12 cellular contexts compared by ENCODE assay signal in genomic region chr1:32186077-32186476, GRCh38. TPM values are rescaled to one million over a fixed set of nuclear protein-coding genes. Genes with fewer than 3 reads are reported as not detected.
DNase-seq lines count a peak whose midpoint lies in the region; ATAC-seq, FAIRE-seq and TF ChIP-seq lines count a peak whose summit lies in the region.
"Had no signal": no experiment of that assay in that cellular context is flagged by ENCODE, and none has a peak within 500 bp of the region (broad histone marks: within the 10 kb centered on the region; RNA-seq: fewer than 3 reads in every experiment).

No MANE protein-coding gene starts in this region.

- H3K27me3 Mint-ChIP-seq in CD4-positive, CD25-positive, alpha-beta regulatory T cell, result no peaks in the 10 kb centered on the region
- H3K27me3 Mint-ChIP-seq: CD4-positive, alpha-beta memory T cell; stimulated activated naive B cell treated with anti-CD40 and anti-IgM and Interleukin-4, amounts not matched to agents 10 μg/mL and 1 μg/mL and 100 μg/mL, for 72 hours; T-cell had no signal

- no peak overlapping the region for H3K4me3 Mint-ChIP-seq in CD4-positive, CD25-positive, alpha-beta regulatory T cell
- H3K4me3 Mint-ChIP-seq: CD4-positive, alpha-beta memory T cell; stimulated activated naive B cell treated with anti-CD40 and anti-IgM and Interleukin-4, amounts not matched to agents 10 μg/mL and 1 μg/mL and 100 μg/mL, for 72 hours; T-cell had no signal

- in situ Hi-C loops in GM12878 (cut with MboI), result no loop called here
- in situ Hi-C loops in HAP-1 (cut with MboI; ENCODE audit: low sequenced_read_pairs), result no loop called here

- H3K36me3 ChIP-seq in CD4-positive, CD25-positive, alpha-beta regulatory T cell (ENCODE audit: control insufficient read depth, insufficient read depth, low read length), result peaks cover 67% of the 10 kb centered on the region
- H3K36me3 ChIP-seq in HUES64 (ENCODE audit: insufficient read depth, low read length), result peaks cover 90% of the 10 kb centered on the region
- peaks cover 19 to 49% of the 10 kb centered on the region in 2 experiments for H3K36me3 ChIP-seq in GM12878 (ENCODE audit: control insufficient read depth in 2 of 2, insufficient read depth in 2 of 2, low read length in 1 of 2)
- peaks cover 86% of the 10 kb centered on the region for H3K36me3 ChIP-seq in HAP-1 (replicated peaks)

- no peak for FAIRE-seq in GM12878 (lab: Jason Lieb, UNC)
- FAIRE-seq: endothelial cell of umbilical vein had no signal

- TF ChIP-seq EP300 in GM12878 (IDR thresholded peaks at IDR 0.05; ENCODE audit: borderline replicate concordance in 1 of 2, control insufficient read depth in 1 of 2, low read depth in 2 of 2, low read length in 2 of 2), result no peak

- ATAC-seq in CD4-positive, CD25-positive, alpha-beta regulatory T cell (ENCODE audit: low read depth in 2 of 2), result no peak
- ATAC-seq in GM12878, result no peak
- ATAC-seq: stimulated activated naive B cell treated with anti-CD40 and anti-IgM and Interleukin-4, amounts not matched to agents 10 μg/mL and 1 μg/mL and 100 μg/mL, for 72 hours; T-cell had no signal

- H4K20me1 ChIP-seq in GM12878 (ENCODE audit: control insufficient read depth, insufficient read depth), result no peaks in the 10 kb centered on the region; the same call in 1 of the 2 replicates

- no peak for TF ChIP-seq POLR2A in GM12878 (IDR thresholded peaks at IDR 0.05; ENCODE audit: low read depth, low read length)

- no peak for DNase-seq in CD4-positive, CD25-positive, alpha-beta regulatory T cell
- no peak for DNase-seq in GM12878 (ENCODE audit: low read depth, low spot score)
- no peak for DNase-seq in HAP-1 (ENCODE audit: low spot score in 2 of 2)
- no peak for DNase-seq in midbrain (lab: John Stamatoyannopoulos, UW)
- no peak for DNase-seq in inferior parietal cortex (ENCODE audit: extremely low spot score)
- DNase-seq: CD4-positive, alpha-beta memory T cell; stimulated activated naive B cell treated with anti-CD40 and anti-IgM and Interleukin-4, amounts not matched to agents 10 μg/mL and 1 μg/mL and 100 μg/mL, for 72 hours; T-cell had no signal

- intact Hi-C loops in GM12878 (cut with micrococcal nuclease; ENCODE audit: unreplicated experiment), result no loop called here

- peaks cover 11 to 49% (median 40%) of the 10 kb centered on the region in 4 donors for H3K4me1 Mint-ChIP-seq in CD4-positive, CD25-positive, alpha-beta regulatory T cell

- H3K27ac Mint-ChIP-seq in CD4-positive, CD25-positive, alpha-beta regulatory T cell, result peak overlapping the region in 2 of 3 donors; percentile 37 to 61
- H3K27ac Mint-ChIP-seq: stimulated activated naive B cell treated with anti-CD40 and anti-IgM and Interleukin-4, amounts not matched to agents 10 μg/mL and 1 μg/mL and 100 μg/mL, for 72 hours; T-cell had no signal

- H3K4me2 ChIP-seq in GM12878 (ENCODE audit: control insufficient read depth, insufficient read depth), result peak overlapping the region; percentile 7
- H3K4me2 ChIP-seq: hepatocyte had no signal

- no peaks in the 10 kb centered on the region for H3K27me3 ChIP-seq in CD4-positive, CD25-positive, alpha-beta regulatory T cell (ENCODE audit: control insufficient read depth, insufficient read depth, low read length)
- no peaks in the 10 kb centered on the region for H3K27me3 ChIP-seq in HUES64 (ENCODE audit: insufficient read depth, low read length)
- no peaks in the 10 kb centered on the region for H3K27me3 ChIP-seq in GM12878 (replicated peaks in 1 of 2; ENCODE audit: control insufficient read depth in 2 of 2, insufficient read depth in 2 of 2, low read length in 1 of 2)
- no peaks in the 10 kb centered on the region for H3K27me3 ChIP-seq in HAP-1 (ENCODE audit: low read depth)
- H3K27me3 ChIP-seq: hepatocyte had no signal

- RAD21 ChIA-PET in GM12878 (lab: Charles Lee; ENCODE audit: unreplicated experiment), result interaction anchor here (0.7 kb wide), 1 partner anchor 222 kb away, joined by 7 read pairs; no protein-coding TSS in a partner anchor

- no peaks in the 10 kb centered on the region for H3K9me3 Mint-ChIP-seq in CD4-positive, CD25-positive, alpha-beta regulatory T cell
- H3K9me3 Mint-ChIP-seq: stimulated activated naive B cell treated with anti-CD40 and anti-IgM and Interleukin-4, amounts not matched to agents 10 μg/mL and 1 μg/mL and 100 μg/mL, for 72 hours; T-cell had no signal

- WGBS in HUES64, result 91% methylated on average over 2 of the region's 2 CpGs
- WGBS in GM12878 (ENCODE audit: insufficient coverage, insufficient replicate concordance, low lambda C conversion rate, missing lambda C conversion rate), result 100% methylated on average over 2 of the region's 2 CpGs

- no peaks in the 10 kb centered on the region for H3K9me3 ChIP-seq in CD4-positive, CD25-positive, alpha-beta regulatory T cell (ENCODE audit: control insufficient read depth in 2 of 2, low read length in 2 of 2)
- H3K9me3 ChIP-seq in HUES64 (ENCODE audit: insufficient read depth, low read depth, low read length), result no peaks in the 10 kb centered on the region
- no peaks in the 10 kb centered on the region for H3K9me3 ChIP-seq in GM12878 (replicated peaks; ENCODE audit: control insufficient read depth, insufficient read depth, low read length)
- no peaks in the 10 kb centered on the region for H3K9me3 ChIP-seq in HAP-1

- H3K4me1 ChIP-seq in CD4-positive, CD25-positive, alpha-beta regulatory T cell (ENCODE audit: control insufficient read depth, insufficient read depth, low read length, poor library complexity, severe bottlenecking), result peaks cover 26% of the 10 kb centered on the region
- H3K4me1 ChIP-seq in HUES64 (ENCODE audit: insufficient read depth, low read length) (peaks cover 2% of the 10 kb centered on the region; the same call in 1 of the 2 replicates), GM12878 (ENCODE audit: control insufficient read depth, insufficient read depth, low read length) (peaks cover 14% of the 10 kb centered on the region), HAP-1 (peaks cover 4% of the 10 kb centered on the region)

- POLR2A ChIA-PET in GM12878 (lab: Charles Lee), result interaction anchor here (1.0 kb wide), 1 partner anchor 15 kb away, joined by 3 read pairs; the partner anchor contains the start of gene CCDC28B

- no peak for TF ChIP-seq RAD21 in GM12878 (IDR thresholded peaks at IDR 0.05; ENCODE audit: insufficient read depth, low read depth, low read length)

- TF ChIP-seq CTCF in GM12878 (IDR thresholded peaks at IDR 0.05 in 2 of 3, conservative IDR thresholded peaks at IDR 0.05 in 1 of 3; ENCODE audit: control insufficient read depth in 2 of 3, extremely low read depth in 1 of 3, insufficient read depth in 1 of 3, low read depth in 3 of 3, low read length in 3 of 3), result no peak

- CTCF ChIA-PET in GM12878 (lab: Yijun Ruan, JAX), result interaction anchor here (0.7 to 1.6 kb wide), 2 partner anchors 29 to 62 kb away, joined by 3 to 5 read pairs; no protein-coding TSS in a partner anchor

- no peak overlapping the region for H3K4me3 ChIP-seq in CD4-positive, CD25-positive, alpha-beta regulatory T cell (ENCODE audit: low read depth, low read length)
- H3K4me3 ChIP-seq in HUES64 (ENCODE audit: low read length) (no peak overlapping the region), GM12878 (no peak overlapping the region), HAP-1 (no peak overlapping the region)
- H3K4me3 ChIP-seq: hepatocyte had no signal

- no peak overlapping the region for H3K27ac ChIP-seq in CD4-positive, CD25-positive, alpha-beta regulatory T cell (ENCODE audit: insufficient read depth, low read length, poor library complexity, severe bottlenecking)
- H3K27ac ChIP-seq in HUES64 (ENCODE audit: low read depth, low read length), result 0 out of 2 replicates have a peak overlapping the region, but pooled peaks have one; percentile 7
- H3K27ac ChIP-seq in GM12878 (ENCODE audit: control insufficient read depth, insufficient read depth), result no peak overlapping the region
- H3K27ac ChIP-seq: hepatocyte had no signal

- peaks cover 54% of the 10 kb centered on the region for H3K36me3 Mint-ChIP-seq in CD4-positive, CD25-positive, alpha-beta regulatory T cell

- TSS peak; percentile 11 for BruUV-seq in GM12878 (replicated peaks; lab: Mats Ljungman, UMichigan)

- SMC1A ChIA-PET in GM12878 (lab: Charles Lee; ENCODE audit: uncharacterized antibody, unreplicated experiment), result no interaction called here

- no peak overlapping the region for H2AFZ ChIP-seq in GM12878 (ENCODE audit: control insufficient read depth, low read depth, low read length)
- H2AFZ ChIP-seq: hepatocyte had no signal

- H3K9ac ChIP-seq in HUES64 (ENCODE audit: low read depth, low read length) (no peak overlapping the region), GM12878 (ENCODE audit: control insufficient read depth, insufficient read depth, low read length) (0 out of 2 replicates have a peak overlapping the region, but pooled peaks have one; percentile 22)

- peaks cover 48% of the 10 kb centered on the region for H3K79me2 ChIP-seq in GM12878 (ENCODE audit: control insufficient read depth, insufficient read depth, low read length)

RNA-seq across cellular contexts. Expression of gene TXLNA, which starts 6.6 kb away (rescaled TPM):
- total RNA-seq in CD4-positive, CD25-positive, alpha-beta regulatory T cell, result 30.9 TPM
- 10 to 100 TPM; 22.4 to 30.0 (median 24.0) TPM for polyA plus RNA-seq in CD4-positive, CD25-positive, alpha-beta regulatory T cell
- 33.3 TPM for polyA plus RNA-seq in HUES64 (2013, experiment 1 of 2)
- 30.7 TPM for polyA plus RNA-seq in HUES64 (2013, experiment 2 of 2)
- total RNA-seq in GM12878 (2013; cell fraction: nucleolus; rRNA removed), result 39.8 and 42.3 TPM in 2 replicates
- total RNA-seq in GM12878 (2014; rRNA removed) (63.3 and 64.6 TPM in 2 replicates), GM12878 (2014; rRNA removed; fragmentation: Illumina TruSeq; extraction: Trizol) (45.3 and 47.2 TPM in 2 replicates), GM12878 (2021) (66.5 and 71.3 TPM in 2 replicates)
- 24.7 TPM for polyA plus RNA-seq in GM12878 (2011; ENCODE audit: low read depth)
- polyA plus RNA-seq in GM12878 (2011; rRNA removed) (31.5 and 42.0 TPM in 2 replicates), GM12878 (2014; fragmentation: Illumina TruSeq; extraction: Trizol) (41.1 and 45.0 TPM in 2 replicates), GM12878 (2014; fragmentation: Nextera tagmentation; extraction: Ambion mirVana) (10 to 100 TPM in 1 of 2 experiments, 1 to 10 TPM in 1; 7.2 to 10.3 TPM), GM12878 (2014; rRNA removed) (48.6 and 52.7 TPM in 2 replicates), GM12878 (2016; fragmentation: Nextera tagmentation; extraction: Ambion mirVana) (10 to 100 TPM; 86.1 to 93.7 TPM)
- 48.2 and 50.1 TPM in 2 replicates for polyA plus RNA-seq in GM12878 (2011; cell fraction: cytosol; rRNA removed)
- 67.5 and 72.7 TPM in 2 replicates for polyA plus RNA-seq in GM12878 (2011; cell fraction: nucleus; rRNA removed)
- 27.1 and 30.3 TPM in 2 replicates for polyA plus RNA-seq in GM12878 (2012)
- polyA minus RNA-seq in GM12878 (2011; rRNA and poly(A)+ RNA removed), result 45.5 and 46.1 TPM in 2 replicates
- polyA minus RNA-seq in GM12878 (2011; cell fraction: cytosol; rRNA and poly(A)+ RNA removed), result 18.7 and 23.4 TPM in 2 replicates
- 10.3 and 16.9 TPM in 2 replicates for polyA minus RNA-seq in GM12878 (2011; cell fraction: nucleus; rRNA and poly(A)+ RNA removed)

RNA-seq across cellular contexts. Expression of gene CCDC28B, which starts 14.3 kb away (rescaled TPM):
- 10.3 TPM for total RNA-seq in CD4-positive, CD25-positive, alpha-beta regulatory T cell
- polyA plus RNA-seq in CD4-positive, CD25-positive, alpha-beta regulatory T cell, result 10 to 100 TPM; 12.0 to 15.5 (median 14.1) TPM
- 17.3 TPM for polyA plus RNA-seq in HUES64 (2013, experiment 1 of 2)
- 21.7 TPM for polyA plus RNA-seq in HUES64 (2013, experiment 2 of 2)
- 43.6 and 44.7 TPM in 2 replicates for total RNA-seq in GM12878 (2013; cell fraction: nucleolus; rRNA removed)
- 95.9 and 101 TPM in 2 replicates for total RNA-seq in GM12878 (2014; rRNA removed)
- total RNA-seq in GM12878 (2014; rRNA removed; fragmentation: Illumina TruSeq; extraction: Trizol), result 57.3 and 66.2 TPM in 2 replicates
- 87.1 and 89.7 TPM in 2 replicates for total RNA-seq in GM12878 (2021)
- 25.9 TPM for polyA plus RNA-seq in GM12878 (2011; ENCODE audit: low read depth)
- polyA plus RNA-seq in GM12878 (2011; rRNA removed), result 66.2 and 91.5 TPM in 2 replicates
- 150 and 206 TPM in 2 replicates for polyA plus RNA-seq in GM12878 (2011; cell fraction: cytosol; rRNA removed)
- 89.4 and 110 TPM in 2 replicates for polyA plus RNA-seq in GM12878 (2011; cell fraction: nucleus; rRNA removed)
- polyA plus RNA-seq in GM12878 (2012), result 67.5 and 79.9 TPM in 2 replicates
- 14.2 and 48.9 TPM in 2 replicates for polyA plus RNA-seq in GM12878 (2014; fragmentation: Illumina TruSeq; extraction: Trizol)
- polyA plus RNA-seq in GM12878 (2014; fragmentation: Nextera tagmentation; extraction: Ambion mirVana), result 10 to 100 TPM; 10.5 to 29.8 TPM
- 102 and 111 TPM in 2 replicates for polyA plus RNA-seq in GM12878 (2014; rRNA removed)
- polyA plus RNA-seq in GM12878 (2016; fragmentation: Nextera tagmentation; extraction: Ambion mirVana), result 100 to 1,000 TPM; 127 to 135 TPM
- 32.7 and 85.5 TPM in 2 replicates for polyA minus RNA-seq in GM12878 (2011; rRNA and poly(A)+ RNA removed)
- 30.9 and 31.1 TPM in 2 replicates for polyA minus RNA-seq in GM12878 (2011; cell fraction: cytosol; rRNA and poly(A)+ RNA removed)
- 16.8 and 33.4 TPM in 2 replicates for polyA minus RNA-seq in GM12878 (2011; cell fraction: nucleus; rRNA and poly(A)+ RNA removed)

RNA-seq across cellular contexts. Expression of gene IQCC, which starts 19.4 kb away (rescaled TPM):
- 2.7 TPM for total RNA-seq in CD4-positive, CD25-positive, alpha-beta regulatory T cell
- polyA plus RNA-seq in CD4-positive, CD25-positive, alpha-beta regulatory T cell, result 1 to 10 TPM in 3 of 4 donors, under 1 TPM in 1; 0.68 to 1.8 (median 1.5) TPM
- polyA plus RNA-seq in HUES64 (2013, experiment 1 of 2), result 4.0 TPM
- 3.7 TPM for polyA plus RNA-seq in HUES64 (2013, experiment 2 of 2)
- 7.0 and 8.8 TPM in 2 replicates for total RNA-seq in GM12878 (2013; cell fraction: nucleolus; rRNA removed)
- total RNA-seq in GM12878 (2014; rRNA removed) (5.1 and 5.2 TPM in 2 replicates), GM12878 (2014; rRNA removed; fragmentation: Illumina TruSeq; extraction: Trizol) (5.3 and 5.6 TPM in 2 replicates), GM12878 (2021) (2.9 and 3.3 TPM in 2 replicates)
- polyA plus RNA-seq in GM12878 (2011; ENCODE audit: low read depth), result 1.0 TPM
- polyA plus RNA-seq in GM12878 (2011; rRNA removed) (3.1 and 4.1 TPM in 2 replicates), GM12878 (2014; fragmentation: Illumina TruSeq; extraction: Trizol) (6.8 and 7.5 TPM in 2 replicates), GM12878 (2014; fragmentation: Nextera tagmentation; extraction: Ambion mirVana) (1 to 10 TPM; 2.1 to 3.8 TPM), GM12878 (2014; rRNA removed) (5.5 and 6.4 TPM in 2 replicates), GM12878 (2016; fragmentation: Nextera tagmentation; extraction: Ambion mirVana) (1 to 10 TPM; 4.8 to 5.1 TPM)
- 3.7 and 5.7 TPM in 2 replicates for polyA plus RNA-seq in GM12878 (2011; cell fraction: cytosol; rRNA removed)
- polyA plus RNA-seq in GM12878 (2011; cell fraction: nucleus; rRNA removed), result 6.7 and 8.0 TPM in 2 replicates
- 2.3 and 2.4 TPM in 2 replicates for polyA plus RNA-seq in GM12878 (2012)
- polyA minus RNA-seq in GM12878 (2011; rRNA and poly(A)+ RNA removed), result 3.1 and 5.3 TPM in 2 replicates
- polyA minus RNA-seq in GM12878 (2011; cell fraction: cytosol; rRNA and poly(A)+ RNA removed), result 1.1 and 1.6 TPM in 2 replicates
- 4.1 and 6.5 TPM in 2 replicates for polyA minus RNA-seq in GM12878 (2011; cell fraction: nucleus; rRNA and poly(A)+ RNA removed)

RNA-seq across cellular contexts. Expression of gene DCDC2B, which starts 22.8 kb away (rescaled TPM):
- total RNA-seq in CD4-positive, CD25-positive, alpha-beta regulatory T cell, result not detected
- polyA plus RNA-seq in CD4-positive, CD25-positive, alpha-beta regulatory T cell, result under 1 TPM in 1 of 4 donors, not detected in 3; 0.09 TPM
- not detected for polyA plus RNA-seq in HUES64 (2013, experiment 1 of 2)
- not detected for polyA plus RNA-seq in HUES64 (2013, experiment 2 of 2)
- not detected in 2 replicates for total RNA-seq in GM12878 (2013; cell fraction: nucleolus; rRNA removed)
- total RNA-seq in GM12878 (2014; rRNA removed) (not detected in 2 replicates), GM12878 (2014; rRNA removed; fragmentation: Illumina TruSeq; extraction: Trizol) (not detected in 2 replicates), GM12878 (2021) (0.13 and 0.15 TPM in 2 replicates)
- polyA plus RNA-seq in GM12878 (2011; ENCODE audit: low read depth), result not detected
- polyA plus RNA-seq in GM12878 (2011; rRNA removed) (not detected in 2 replicates), GM12878 (2014; fragmentation: Illumina TruSeq; extraction: Trizol) (not detected in 2 replicates), GM12878 (2014; fragmentation: Nextera tagmentation; extraction: Ambion mirVana) (not detected), GM12878 (2014; rRNA removed) (not detected in 2 replicates), GM12878 (2016; fragmentation: Nextera tagmentation; extraction: Ambion mirVana) (under 1 TPM; 0.12 to 0.21 TPM)
- polyA plus RNA-seq in GM12878 (2011; cell fraction: cytosol; rRNA removed), result not detected in 2 replicates
- polyA plus RNA-seq in GM12878 (2011; cell fraction: nucleus; rRNA removed), result 0.18 and 0.25 TPM in 2 replicates
- polyA plus RNA-seq in GM12878 (2012), result 0.14 and 0.17 TPM in 2 replicates
- polyA minus RNA-seq in GM12878 (2011; rRNA and poly(A)+ RNA removed), result not detected in 2 replicates
- polyA minus RNA-seq in GM12878 (2011; cell fraction: cytosol; rRNA and poly(A)+ RNA removed), result not detected in 2 replicates
- 0.19 TPM in 1 of 2 replicates, not detected in the other for polyA minus RNA-seq in GM12878 (2011; cell fraction: nucleus; rRNA and poly(A)+ RNA removed)
- total RNA-seq: CD4-positive, alpha-beta memory T cell; endothelial cell of umbilical vein; hepatocyte; lung microvascular endothelial cell had no signal
- polyA plus RNA-seq: CD4-positive, alpha-beta memory T cell; endothelial cell of umbilical vein had no signal

RNA-seq across cellular contexts. Expression of gene TMEM234, which starts 36.1 kb away (rescaled TPM):
- total RNA-seq in CD4-positive, CD25-positive, alpha-beta regulatory T cell, result 14.2 TPM
- polyA plus RNA-seq in CD4-positive, CD25-positive, alpha-beta regulatory T cell, result 1 to 10 TPM; 4.6 to 6.2 (median 5.5) TPM
- polyA plus RNA-seq in HUES64 (2013, experiment 1 of 2), result 7.9 TPM
- 7.2 TPM for polyA plus RNA-seq in HUES64 (2013, experiment 2 of 2)
- 45.3 and 48.5 TPM in 2 replicates for total RNA-seq in GM12878 (2013; cell fraction: nucleolus; rRNA removed)
- total RNA-seq in GM12878 (2014; rRNA removed) (8.1 and 8.8 TPM in 2 replicates), GM12878 (2014; rRNA removed; fragmentation: Illumina TruSeq; extraction: Trizol) (4.8 and 5.2 TPM in 2 replicates), GM12878 (2021) (6.2 and 10.9 TPM in 2 replicates)
- polyA plus RNA-seq in GM12878 (2011; ENCODE audit: low read depth), result 6.0 TPM
- polyA plus RNA-seq in GM12878 (2011; rRNA removed) (3.8 and 5.1 TPM in 2 replicates), GM12878 (2014; fragmentation: Illumina TruSeq; extraction: Trizol) (4.5 and 6.0 TPM in 2 replicates), GM12878 (2014; fragmentation: Nextera tagmentation; extraction: Ambion mirVana) (1 to 10 TPM; 2.9 to 4.5 TPM), GM12878 (2014; rRNA removed) (6.8 and 10.7 TPM in 2 replicates), GM12878 (2016; fragmentation: Nextera tagmentation; extraction: Ambion mirVana) (1 to 10 TPM; 8.6 TPM)
- 5.5 and 6.8 TPM in 2 replicates for polyA plus RNA-seq in GM12878 (2011; cell fraction: cytosol; rRNA removed)
- 41.0 and 47.4 TPM in 2 replicates for polyA plus RNA-seq in GM12878 (2011; cell fraction: nucleus; rRNA removed)
- 9.3 and 10.1 TPM in 2 replicates for polyA plus RNA-seq in GM12878 (2012)
- polyA minus RNA-seq in GM12878 (2011; rRNA and poly(A)+ RNA removed), result 12.0 and 17.4 TPM in 2 replicates
- 3.2 and 5.1 TPM in 2 replicates for polyA minus RNA-seq in GM12878 (2011; cell fraction: cytosol; rRNA and poly(A)+ RNA removed)
- polyA minus RNA-seq in GM12878 (2011; cell fraction: nucleus; rRNA and poly(A)+ RNA removed), result 14.7 and 19.6 TPM in 2 replicates
